3 cellular contexts compared by ENCODE assay signal in the genomic region with DNA sequence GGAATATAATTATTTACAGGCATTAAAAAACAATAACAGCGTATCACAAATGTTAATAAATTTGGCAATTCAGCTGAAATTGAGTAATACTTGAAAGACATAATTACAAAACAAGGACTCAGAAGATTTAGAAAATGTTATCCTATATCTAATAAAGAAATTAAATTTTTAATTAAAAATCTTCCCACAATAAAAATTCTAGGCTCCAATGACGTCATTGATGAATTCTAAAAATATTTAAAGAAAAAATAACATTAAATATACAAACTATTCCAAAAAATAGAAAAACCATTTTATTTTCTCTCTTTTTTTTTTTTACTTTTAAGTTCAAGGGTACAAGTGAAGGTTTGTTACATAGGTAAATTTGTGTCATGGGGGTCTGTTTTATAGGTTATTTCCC.
TF ChIP-seq lines count a peak whose summit lies in the region.

No MANE protein-coding gene starts in this region.

TF ChIP-seq in HepG2, 621 proteins besides CTCF, POLR2A, EP300 and RAD21:
- TF ChIP-seq ATF7 (IDR thresholded peaks at IDR 0.05), result peak; percentile 78
- TF ChIP-seq ATF7 (CRISPR knock-in tag; IDR thresholded peaks at IDR 0.05), result no peak
- no peak for TF ChIP-seq ZMYM4 (CRISPR knock-in tag; IDR thresholded peaks at IDR 0.05)
- TF ChIP-seq CREB1 (IDR thresholded peaks at IDR 0.05), result peak; percentile 33; the same call in 1 of the 2 replicates
- TF ChIP-seq CREB1 (CRISPR knock-in tag; IDR thresholded peaks at IDR 0.05), result no peak

TF ChIP-seq in HEK293, 187 proteins besides CTCF, POLR2A, EP300 and RAD21:
- TF ChIP-seq ATF2 (tag by site-specific recombination; IDR thresholded peaks at IDR 0.05; ENCODE audit: low read depth), result 0 out of 2 replicates have a peak, but pooled peaks have one; percentile 4
- TF ChIP-seq KLF17 (tag by site-specific recombination; IDR thresholded peaks at IDR 0.05), result no peak
- TF ChIP-seq ZNF133 (tag by site-specific recombination; IDR thresholded peaks at IDR 0.05), result no peak
- no peak for TF ChIP-seq ZSCAN23 (tag by site-specific recombination; IDR thresholded peaks at IDR 0.05)

TF ChIP-seq in K562, 482 proteins besides CTCF, POLR2A, EP300 and RAD21:
- TF ChIP-seq ZEB2 (IDR thresholded peaks at IDR 0.05) (no peak), HNRNPL (IDR thresholded peaks at IDR 0.05; ENCODE audit: low read depth, low read length) (no peak), MYC (IDR thresholded peaks at IDR 0.05; ENCODE audit: low read depth, low read length) (no peak), MYC (CRISPR knock-in tag; IDR thresholded peaks at IDR 0.05; ENCODE audit: borderline replicate concordance, low read depth) (no peak)
- TF ChIP-seq, protein P1, sequence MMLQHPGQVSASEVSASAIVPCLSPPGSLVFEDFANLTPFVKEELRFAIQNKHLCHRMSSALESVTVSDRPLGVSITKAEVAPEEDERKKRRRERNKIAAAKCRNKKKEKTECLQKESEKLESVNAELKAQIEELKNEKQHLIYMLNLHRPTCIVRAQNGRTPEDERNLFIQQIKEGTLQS (IDR thresholded peaks at IDR 0.05), result peak; percentile 55; the same call in 1 of the 2 replicates
- TF ChIP-seq, protein P1 (CRISPR knock-in tag; conservative IDR thresholded peaks at IDR 0.05), result no peak
